In genomic region chr15:57286446-57287127, GRCh38 we compare ENCODE assay signal across 30 cellular contexts.
DNase-seq lines count a peak whose midpoint lies in the region; ATAC-seq and TF ChIP-seq lines count a peak whose summit lies in the region.
"Had no signal": no experiment of that assay in that cellular context is flagged by ENCODE, and none has a peak within 500 bp of the region (broad histone marks: within the 10 kb centered on the region; RNA-seq: fewer than 3 reads in every experiment).

No MANE protein-coding gene starts in this region.

- H3F3A ChIP-seq in OCI-LY1 (ENCODE audit: insufficient read depth, low read length): no peaks in the 10 kb centered on the region; the same call in 1 of the 2 replicates

- peaks cover 4% of the 10 kb centered on the region for H3K27me3 Mint-ChIP-seq in glutamatergic neuron (ENCODE audit: unreplicated experiment)
- no peaks in the 10 kb centered on the region for H3K27me3 Mint-ChIP-seq in stimulated activated naive B cell treated with anti-CD40 and anti-IgM and Interleukin-4, amounts not matched to agents 10 μg/mL and 1 μg/mL and 100 μg/mL, for 72 hours
- H3K27me3 Mint-ChIP-seq in CD14-positive monocyte (ENCODE audit: low read depth in 3 of 3): peaks cover 0 to 2% (median 0%) of the 10 kb centered on the region in 3 donors
- H3K27me3 Mint-ChIP-seq: activated CD4-positive, alpha-beta memory T cell treated with anti-CD3 and anti-CD28 coated beads for 36 hours; activated naive CD8-positive, alpha-beta T cell; activated T-helper 17 cell treated with anti-CD3 and anti-CD28 coated beads, Interleukin-2, amount 50 U/mL, for 72 hours; CD4-positive, CD25-positive, alpha-beta regulatory T cell had no signal

- H3K27ac Mint-ChIP-seq in glutamatergic neuron (ENCODE audit: unreplicated experiment): peak overlapping the region; percentile 82
- H3K27ac Mint-ChIP-seq in stimulated activated naive B cell treated with anti-CD40 and anti-IgM and Interleukin-4, amounts not matched to agents 10 μg/mL and 1 μg/mL and 100 μg/mL, for 72 hours: peak overlapping the region; percentile 91
- H3K27ac Mint-ChIP-seq in CD14-positive monocyte: no peak overlapping the region
- H3K27ac Mint-ChIP-seq: activated CD4-positive, alpha-beta memory T cell treated with anti-CD3 and anti-CD28 coated beads for 36 hours; activated naive CD8-positive, alpha-beta T cell; activated T-helper 17 cell treated with anti-CD3 and anti-CD28 coated beads, Interleukin-2, amount 50 U/mL, for 72 hours had no signal

- no peak overlapping the region for H2AFZ ChIP-seq in OCI-LY1 (ENCODE audit: low read length)

- DNase-seq in NCI-H82 (lab: John Stamatoyannopoulos, UW) (peak; percentile 54), NCI-H82 treated with DMSO at 0.1 percent for 48 hours (lab: John Stamatoyannopoulos, UW; ENCODE audit: unreplicated experiment) (no peak), glutamatergic neuron (no peak), CD14-positive monocyte (ENCODE audit: low spot score) (no peak), HuH-7 (ENCODE audit: low spot score) (no peak)
- no peak for DNase-seq in stimulated activated naive B cell treated with anti-CD40 and anti-IgM and Interleukin-4, amounts not matched to agents 10 μg/mL and 1 μg/mL and 100 μg/mL, for 72 hours
- DNase-seq: activated CD4-positive, alpha-beta memory T cell treated with anti-CD3 and anti-CD28 coated beads for 36 hours; activated CD4-positive, CD25-positive, alpha-beta regulatory T cell treated with anti-CD3 and anti-CD28 coated beads, Interleukin-2, amount 50 U/mL, for 72 hours; activated CD8-positive, alpha-beta memory T cell treated with anti-CD3 and anti-CD28 coated beads, Interleukin-2, amount 50 U/mL, for 4 hours; anterior cingulate cortex; CD4-positive, CD25-positive, alpha-beta regulatory T cell; foreskin keratinocyte; HCEC 1CT; heart right ventricle; KG1; kidney glomerular epithelial cell; NCI-H1694 treated with DMSO at 0.1 percent for 48 hours; NK-92 treated with Interleukin-12 subunit alpha and Interleukin-12 subunit beta, amount 100 ng/mL, for 24 hours; psoas muscle; sigmoid colon; SJCRH30; stimulated activated CD4-positive, alpha-beta T cell treated with anti-CD3 and anti-CD28 coated beads, Interleukin-4, amount 100 ng/mL, for 4 hours; stimulated activated naive CD4-positive, alpha-beta T cell treated with Interleukin-2 at 50 U/mL for 16 hours had no signal

- no peaks in the 10 kb centered on the region for H3K9me2 ChIP-seq in OCI-LY1 (ENCODE audit: low read depth, low read length)

- H4K20me1 ChIP-seq in OCI-LY1 (ENCODE audit: insufficient read depth, low read length): no peaks in the 10 kb centered on the region

- H3K9me3 ChIP-seq in OCI-LY1 (ENCODE audit: low read length): no peaks in the 10 kb centered on the region
- H3K9me3 ChIP-seq: esophagus muscularis mucosa, heart right ventricle, psoas muscle, sigmoid colon, SJCRH30 had no signal

- TF ChIP-seq CTCF in OCI-LY1 (IDR thresholded peaks at IDR 0.05; ENCODE audit: low read length): no peak
- no peak for TF ChIP-seq CTCF in glutamatergic neuron (IDR thresholded peaks at IDR 0.05; ENCODE audit: partially characterized antibody, unreplicated experiment)
- no peak for TF ChIP-seq CTCF in CD14-positive monocyte (IDR thresholded peaks at IDR 0.05)

- intact Hi-C loops in CD14-positive monocyte (cut with micrococcal nuclease): no loop called here

- peaks cover 3% of the 10 kb centered on the region for H3K9me3 Mint-ChIP-seq in glutamatergic neuron (ENCODE audit: unreplicated experiment)
- H3K9me3 Mint-ChIP-seq in stimulated activated naive B cell treated with anti-CD40 and anti-IgM and Interleukin-4, amounts not matched to agents 10 μg/mL and 1 μg/mL and 100 μg/mL, for 72 hours: peaks cover 0 to 2% of the 10 kb centered on the region in 2 donors
- peaks cover 0 to 1% (median 0%) of the 10 kb centered on the region in 7 donors for H3K9me3 Mint-ChIP-seq in CD14-positive monocyte

- peak; percentile 67 to 68 for ATAC-seq in stimulated activated naive B cell treated with anti-CD40 and anti-IgM and Interleukin-4, amounts not matched to agents 10 μg/mL and 1 μg/mL and 100 μg/mL, for 72 hours (replicated peaks)
- ATAC-seq in HG03469 (IDR thresholded peaks at IDR 0.05; ENCODE audit: unreplicated experiment): no peak
- ATAC-seq: activated T-helper 17 cell treated with anti-CD3 and anti-CD28 coated beads, Interleukin-2, amount 50 U/mL, for 72 hours; foreskin keratinocyte; heart right ventricle; psoas muscle had no signal

- no peak overlapping the region for H3K9ac ChIP-seq in OCI-LY1 (ENCODE audit: low read length)

- H3K36me3 Mint-ChIP-seq in glutamatergic neuron (ENCODE audit: unreplicated experiment) (peaks cover 9% of the 10 kb centered on the region), CD14-positive monocyte (peaks cover 50 to 53% of the 10 kb centered on the region in 2 donors)
- H3K36me3 Mint-ChIP-seq in stimulated activated naive B cell treated with anti-CD40 and anti-IgM and Interleukin-4, amounts not matched to agents 10 μg/mL and 1 μg/mL and 100 μg/mL, for 72 hours: peaks cover 22 to 27% of the 10 kb centered on the region in 2 donors

- peak overlapping the region; percentile 24; the same call in 1 of the 2 replicates for H3K4me2 ChIP-seq in OCI-LY1 (ENCODE audit: low read length)

- H3K4me1 Mint-ChIP-seq in glutamatergic neuron (ENCODE audit: low read depth, unreplicated experiment): peaks cover 31% of the 10 kb centered on the region
- H3K4me1 Mint-ChIP-seq in stimulated activated naive B cell treated with anti-CD40 and anti-IgM and Interleukin-4, amounts not matched to agents 10 μg/mL and 1 μg/mL and 100 μg/mL, for 72 hours: peaks cover 52 to 91% of the 10 kb centered on the region in 2 donors
- H3K4me1 Mint-ChIP-seq in CD14-positive monocyte: peaks cover 54% of the 10 kb centered on the region
- H3K4me1 Mint-ChIP-seq: activated T-helper 17 cell treated with anti-CD3 and anti-CD28 coated beads, Interleukin-2, amount 50 U/mL, for 72 hours had no signal

- H3K27ac ChIP-seq in OCI-LY1 (ENCODE audit: low read depth, low read length, poor library complexity, severe bottlenecking): peak overlapping the region; percentile 96
- H3K27ac ChIP-seq: 22Rv1, coronary artery, esophagus muscularis mucosa, foreskin keratinocyte, heart right ventricle, psoas muscle, sigmoid colon, SJCRH30 had no signal

- no peaks in the 10 kb centered on the region for H3K79me2 ChIP-seq in OCI-LY1 (ENCODE audit: insufficient read depth, low read length)

- no peaks in the 10 kb centered on the region for H3K27me3 ChIP-seq in OCI-LY1 (ENCODE audit: insufficient read depth, low read length)
- H3K27me3 ChIP-seq: esophagus muscularis mucosa, foreskin keratinocyte, heart right ventricle, sigmoid colon, SJCRH30 had no signal

- H3K4me3 ChIP-seq in OCI-LY1 (ENCODE audit: low read depth, low read length, poor library complexity, severe bottlenecking): no peak overlapping the region
- H3K4me3 ChIP-seq: coronary artery, esophagus muscularis mucosa, heart right ventricle, psoas muscle, sigmoid colon, SJCRH30 had no signal

- no peak overlapping the region for H3K4me3 Mint-ChIP-seq in glutamatergic neuron (ENCODE audit: unreplicated experiment)
- H3K4me3 Mint-ChIP-seq in stimulated activated naive B cell treated with anti-CD40 and anti-IgM and Interleukin-4, amounts not matched to agents 10 μg/mL and 1 μg/mL and 100 μg/mL, for 72 hours: peak overlapping the region; percentile 51 to 71
- H3K4me3 Mint-ChIP-seq in CD14-positive monocyte: no peak overlapping the region
- H3K4me3 Mint-ChIP-seq: activated CD4-positive, alpha-beta memory T cell treated with anti-CD3 and anti-CD28 coated beads for 36 hours; activated naive CD8-positive, alpha-beta T cell; activated T-helper 17 cell treated with anti-CD3 and anti-CD28 coated beads, Interleukin-2, amount 50 U/mL, for 72 hours; CD4-positive, CD25-positive, alpha-beta regulatory T cell had no signal

- H3K4me1 ChIP-seq in OCI-LY1 (ENCODE audit: insufficient read depth, low read length, severe bottlenecking): peaks cover 71% of the 10 kb centered on the region
- H3K4me1 ChIP-seq: esophagus muscularis mucosa, foreskin keratinocyte, psoas muscle, sigmoid colon, SJCRH30 had no signal

- H3K36me3 ChIP-seq in OCI-LY1 (ENCODE audit: insufficient read depth, low read length): peaks cover 60% of the 10 kb centered on the region

Comparison
In these comparisons a context has a peak if more than half of its experiments do, and no peak if none do; other contexts are left out.
1. H3K27ac Mint-ChIP-seq: peak in glutamatergic neuron (single experiment) and stimulated activated naive B cell treated with anti-CD40 and anti-IgM and Interleukin-4, amounts not matched to agents 10 μg/mL and 1 μg/mL and 100 μg/mL, for 72 hours (single experiment); none in CD14-positive monocyte (0 of 7).
2. H3K4me3 Mint-ChIP-seq: peak in stimulated activated naive B cell treated with anti-CD40 and anti-IgM and Interleukin-4, amounts not matched to agents 10 μg/mL and 1 μg/mL and 100 μg/mL, for 72 hours (2 of 2); none in glutamatergic neuron (single experiment) and CD14-positive monocyte (0 of 2).